Comparison of ENCODE assay signal across 18 cellular contexts in genomic region chr1:108532730-108533129, GRCh38.
"Had no signal": no experiment of that assay in that cellular context is flagged by ENCODE, and none has a peak within 500 bp of the region (broad histone marks: within the 10 kb centered on the region; RNA-seq: fewer than 3 reads in every experiment).

No MANE protein-coding gene starts in this region.

- H3K4me3 ChIP-seq: esophagus squamous epithelium, gastroesophageal sphincter, ovary, smooth muscle cell, tibial nerve had no signal

- H3K9me3 ChIP-seq: esophagus squamous epithelium, gastroesophageal sphincter, ovary had no signal

- H3K27ac ChIP-seq: gastroesophageal sphincter, ovary, tibial nerve had no signal

- ATAC-seq: gastroesophageal sphincter, left cardiac atrium, left ventricle myocardium superior, right cardiac atrium had no signal

- FAIRE-seq: colon, keratinocyte had no signal

- H3K36me3 ChIP-seq: esophagus squamous epithelium, gastroesophageal sphincter, ovary, tibial nerve had no signal

- DNase-seq: cerebellar nuclear complex; esophagus squamous epithelium; foreskin fibroblast; glutamatergic neuron; left cardiac atrium; left ventricle myocardium superior; natural killer cell; nucleus accumbens; ovary; right cardiac atrium; stimulated activated CD4-positive, alpha-beta T cell treated with anti-CD3 and anti-CD28 coated beads, Interleukin-2, amount 100 ng/mL, for 48 hours; stimulated activated CD8-positive, alpha-beta memory T cell treated with anti-CD3 and anti-CD28 coated beads, Interleukin-4, amount 100 ng/mL, for 48 hours; stimulated activated naive CD8-positive, alpha-beta T cell treated with anti-CD3 and anti-CD28 coated beads, Interleukin-15, Interleukin-2, amounts not matched to agents 100 U/mL and 50 U/mL, for 24 hours had no signal

- H3K27me3 ChIP-seq: esophagus squamous epithelium, gastroesophageal sphincter, ovary, tibial nerve had no signal
